In genomic region chr2:23760746-23761145, GRCh38 we compare ENCODE assay signal across 8 cellular contexts.
A peak's percentile ranks its signal among the peaks of the same experiment; 100 is the strongest.
DNase-seq lines count a peak whose midpoint lies in the region; ATAC-seq and TF ChIP-seq lines count a peak whose summit lies in the region.

No MANE protein-coding gene starts in this region.

- peak; percentile 13 for DNase-seq in COLO829 (ENCODE audit: low spot score)
- peak; percentile 61 for DNase-seq in astrocyte of the hippocampus (ENCODE audit: low read depth, low spot score)
- DNase-seq in lung microvascular endothelial cell (ENCODE audit: low read depth in 2 of 2): peak; percentile 66 to 67
- no peak for DNase-seq in NK-92 treated with Interleukin-12 subunit alpha and Interleukin-12 subunit beta, amount 100 ng/mL, for 24 hours (lab: John Stamatoyannopoulos, UW)

- ATAC-seq in HG02970 (IDR thresholded peaks at IDR 0.05; ENCODE audit: low FRiP score, unreplicated experiment) (no peak), HG03342 (IDR thresholded peaks at IDR 0.05; ENCODE audit: unreplicated experiment) (no peak), GM18511 (IDR thresholded peaks at IDR 0.05; ENCODE audit: unreplicated experiment) (no peak)

- TF ChIP-seq CTCF in LNCAP (IDR thresholded peaks at IDR 0.05): peak; percentile 29; the same call in 1 of the 2 replicates
